Comparison of ENCODE assay signal across 21 cellular contexts in genomic region chr2:96131152-96131817, GRCh38. TPM values are rescaled to one million over a fixed set of nuclear protein-coding genes. Genes with fewer than 3 reads are reported as not detected.
DNase-seq lines count a peak whose midpoint lies in the region; ATAC-seq lines count a peak whose summit lies in the region.
"Had no signal": no experiment of that assay in that cellular context is flagged by ENCODE, and none has a peak within 500 bp of the region (broad histone marks: within the 10 kb centered on the region; RNA-seq: fewer than 3 reads in every experiment).

No MANE protein-coding gene starts in this region.

- H3K4me3 Mint-ChIP-seq in T-helper 2 cell treated with Interferon-gamma antibody and Interleukin-4, amounts not matched to agents 5 μg/mL and 100 μg/mL, for 36 hours = no peak overlapping the region
- peak overlapping the region; percentile 58 for H3K4me3 Mint-ChIP-seq in activated naive CD8-positive, alpha-beta T cell treated with anti-CD3 and anti-CD28 coated beads for 36 hours
- peak overlapping the region; percentile 24 for H3K4me3 Mint-ChIP-seq in stimulated activated naive CD8-positive, alpha-beta T cell treated with anti-CD3 and anti-CD28 coated beads, Interleukin-15, Interleukin-2, amounts not matched to agents 100 ng/mL and 50 ng/mL, for 24 hours
- H3K4me3 Mint-ChIP-seq: brain had no signal

- no peak for ATAC-seq in right cardiac atrium
- ATAC-seq in left ventricle myocardium superior = no peak
- ATAC-seq in HG03432 (IDR thresholded peaks at IDR 0.05; ENCODE audit: unreplicated experiment) = no peak
- ATAC-seq: right lobe of liver had no signal

- no peaks in the 10 kb centered on the region for H3K9me3 ChIP-seq in right cardiac atrium (ENCODE audit: control insufficient read depth, low read length)
- H3K9me3 ChIP-seq: esophagus squamous epithelium, right lobe of liver, testis had no signal

- no peaks in the 10 kb centered on the region for H3K27me3 Mint-ChIP-seq in T-helper 2 cell treated with Interferon-gamma antibody and Interleukin-4, amounts not matched to agents 5 μg/mL and 100 μg/mL, for 36 hours (ENCODE audit: low read depth)
- no peaks in the 10 kb centered on the region for H3K27me3 Mint-ChIP-seq in activated naive CD8-positive, alpha-beta T cell treated with anti-CD3 and anti-CD28 coated beads for 36 hours
- no peaks in the 10 kb centered on the region for H3K27me3 Mint-ChIP-seq in stimulated activated naive CD8-positive, alpha-beta T cell treated with anti-CD3 and anti-CD28 coated beads, Interleukin-15, Interleukin-2, amounts not matched to agents 100 ng/mL and 50 ng/mL, for 24 hours

- peaks cover 16% of the 10 kb centered on the region for H3K4me1 Mint-ChIP-seq in T-helper 2 cell treated with Interferon-gamma antibody and Interleukin-4, amounts not matched to agents 5 μg/mL and 100 μg/mL, for 36 hours (ENCODE audit: low read depth)
- peaks cover 25% of the 10 kb centered on the region for H3K4me1 Mint-ChIP-seq in activated naive CD8-positive, alpha-beta T cell treated with anti-CD3 and anti-CD28 coated beads for 36 hours
- peaks cover 18% of the 10 kb centered on the region for H3K4me1 Mint-ChIP-seq in stimulated activated naive CD8-positive, alpha-beta T cell treated with anti-CD3 and anti-CD28 coated beads, Interleukin-15, Interleukin-2, amounts not matched to agents 100 ng/mL and 50 ng/mL, for 24 hours (ENCODE audit: low read depth)
- H3K4me1 Mint-ChIP-seq: brain had no signal

- intact Hi-C loops in right cardiac atrium (cut with DNase I) (loop anchor here in 1 of 4 donors (10.0 kb wide), 1 partner anchor 374 kb away; the partner anchor contains the start of gene NEURL3), left ventricle myocardium superior (cut with micrococcal nuclease) (no loop called here)

- H3K4me1 ChIP-seq in right cardiac atrium (ENCODE audit: control insufficient read depth, insufficient read depth, low read length) = no peaks in the 10 kb centered on the region
- H3K4me1 ChIP-seq: esophagus squamous epithelium, right lobe of liver, testis had no signal

- no peaks in the 10 kb centered on the region for H3K9me3 Mint-ChIP-seq in T-helper 2 cell treated with Interferon-gamma antibody and Interleukin-4, amounts not matched to agents 5 μg/mL and 100 μg/mL, for 36 hours
- H3K9me3 Mint-ChIP-seq in activated naive CD8-positive, alpha-beta T cell treated with anti-CD3 and anti-CD28 coated beads for 36 hours = no peaks in the 10 kb centered on the region
- H3K9me3 Mint-ChIP-seq in stimulated activated naive CD8-positive, alpha-beta T cell treated with anti-CD3 and anti-CD28 coated beads, Interleukin-15, Interleukin-2, amounts not matched to agents 100 ng/mL and 50 ng/mL, for 24 hours = no peaks in the 10 kb centered on the region
- H3K9me3 Mint-ChIP-seq: brain had no signal

- H3K4me3 ChIP-seq in right cardiac atrium (ENCODE audit: low read length) = no peak overlapping the region
- H3K4me3 ChIP-seq: esophagus squamous epithelium, right lobe of liver, testis had no signal

- no peaks in the 10 kb centered on the region for H3K27me3 ChIP-seq in right cardiac atrium (ENCODE audit: control insufficient read depth, insufficient read depth)
- H3K27me3 ChIP-seq: right lobe of liver, testis had no signal

- no peak overlapping the region for H3K27ac ChIP-seq in right cardiac atrium (ENCODE audit: low read length)
- H3K27ac ChIP-seq: esophagus squamous epithelium, right lobe of liver, testis had no signal

- peak overlapping the region; percentile 69 for H3K27ac Mint-ChIP-seq in T-helper 2 cell treated with Interferon-gamma antibody and Interleukin-4, amounts not matched to agents 5 μg/mL and 100 μg/mL, for 36 hours
- peak overlapping the region; percentile 89 for H3K27ac Mint-ChIP-seq in activated naive CD8-positive, alpha-beta T cell treated with anti-CD3 and anti-CD28 coated beads for 36 hours
- peak overlapping the region; percentile 72 for H3K27ac Mint-ChIP-seq in stimulated activated naive CD8-positive, alpha-beta T cell treated with anti-CD3 and anti-CD28 coated beads, Interleukin-15, Interleukin-2, amounts not matched to agents 100 ng/mL and 50 ng/mL, for 24 hours
- H3K27ac Mint-ChIP-seq: brain had no signal

- 82% methylated on average over 10 of the region's 10 CpGs for WGBS in right cardiac atrium

- H3K36me3 Mint-ChIP-seq in T-helper 2 cell treated with Interferon-gamma antibody and Interleukin-4, amounts not matched to agents 5 μg/mL and 100 μg/mL, for 36 hours (ENCODE audit: low read depth) = no peaks in the 10 kb centered on the region
- H3K36me3 Mint-ChIP-seq in activated naive CD8-positive, alpha-beta T cell treated with anti-CD3 and anti-CD28 coated beads for 36 hours = peaks cover 35% of the 10 kb centered on the region
- peaks cover 10% of the 10 kb centered on the region for H3K36me3 Mint-ChIP-seq in stimulated activated naive CD8-positive, alpha-beta T cell treated with anti-CD3 and anti-CD28 coated beads, Interleukin-15, Interleukin-2, amounts not matched to agents 100 ng/mL and 50 ng/mL, for 24 hours (ENCODE audit: low read depth)
- H3K36me3 Mint-ChIP-seq: brain had no signal

- DNase-seq in right cardiac atrium (peak in 2 of 3 donors; percentile 1 to 14), left ventricle myocardium superior (no peak), OCI-M2 (lab: John Stamatoyannopoulos, UW; ENCODE audit: unreplicated experiment) (no peak), NCI-H1417 treated with DMSO at 0.1 percent for 48 hours (lab: John Stamatoyannopoulos, UW) (no peak)
- peak; percentile 37 for DNase-seq in T-helper 2 cell treated with Interferon-gamma antibody and Interleukin-4, amounts not matched to agents 5 μg/mL and 100 μg/mL, for 36 hours (ENCODE audit: low spot score)
- DNase-seq in activated naive CD8-positive, alpha-beta T cell treated with anti-CD3 and anti-CD28 coated beads for 36 hours = peak; percentile 29
- DNase-seq: activated CD4-positive, CD25-positive, alpha-beta regulatory T cell treated with anti-CD3 and anti-CD28 coated beads, Interleukin-2, amount 50 U/mL, for 72 hours; EL; esophagus squamous epithelium; NCI-H187 treated with DMSO at 0.1 percent for 48 hours; NCI-H446 treated with DMSO at 0.1 percent for 48 hours; right lobe of liver; SHP77 treated with DMSO at 0.1 percent for 48 hours; testis had no signal

RNA-seq across cellular contexts. Expression of gene ASTL, which starts 7.0 kb away (rescaled TPM):
- not detected for total RNA-seq in right cardiac atrium
- not detected for polyA plus RNA-seq in right cardiac atrium
- total RNA-seq in left ventricle myocardium superior = not detected
- total RNA-seq in activated naive CD8-positive, alpha-beta T cell treated with anti-CD3 and anti-CD28 coated beads for 36 hours = 10 to 100 TPM; 22.1 to 23.3 TPM
- total RNA-seq: dermis microvascular lymphatic vessel endothelial cell, glomerular endothelial cell, liver, mucosa of gallbladder, right lobe of liver had no signal
- polyA plus RNA-seq: liver had no signal

RNA-seq across cellular contexts. Expression of gene DUSP2, which starts 14.0 kb away (rescaled TPM):
- total RNA-seq in right cardiac atrium (1 to 10 TPM; 1.2 to 2.6 (median 1.4) TPM), left ventricle myocardium superior (1.9 TPM)
- polyA plus RNA-seq in right cardiac atrium = 2.2 TPM
- total RNA-seq in activated naive CD8-positive, alpha-beta T cell treated with anti-CD3 and anti-CD28 coated beads for 36 hours = 100 to 1,000 TPM; 274 to 279 TPM

RNA-seq across cellular contexts. Expression of gene ADRA2B, which starts 14.9 kb away (rescaled TPM):
- under 1 TPM; 0.11 to 0.91 (median 0.66) TPM for total RNA-seq in right cardiac atrium
- polyA plus RNA-seq in right cardiac atrium = 2.2 TPM
- 5.0 TPM for total RNA-seq in left ventricle myocardium superior
- under 1 TPM; 0.29 to 0.30 TPM for total RNA-seq in activated naive CD8-positive, alpha-beta T cell treated with anti-CD3 and anti-CD28 coated beads for 36 hours
- total RNA-seq: glomerular endothelial cell had no signal

Comparison
In these comparisons a context has a peak if more than half of its experiments do, and no peak if none do; other contexts are left out.
1. DNase-seq: peak in right cardiac atrium (2 of 3), T-helper 2 cell treated with Interferon-gamma antibody and Interleukin-4, amounts not matched to agents 5 μg/mL and 100 μg/mL, for 36 hours (single experiment) and activated naive CD8-positive, alpha-beta T cell treated with anti-CD3 and anti-CD28 coated beads for 36 hours (single experiment); none in left ventricle myocardium superior (single experiment), OCI-M2 (single experiment) and NCI-H1417 treated with DMSO at 0.1 percent for 48 hours (single experiment).
2. RNA of gene ASTL, which starts 7.0 kb away (total RNA-seq): 22.1 to 23.3 TPM in activated naive CD8-positive, alpha-beta T cell treated with anti-CD3 and anti-CD28 coated beads for 36 hours; not detected in right cardiac atrium and not detected in left ventricle myocardium superior (single experiment); every median in the first group is over 10 times any median in the second.
3. RNA of gene DUSP2, which starts 14.0 kb away (total RNA-seq): 274 to 279 TPM in activated naive CD8-positive, alpha-beta T cell treated with anti-CD3 and anti-CD28 coated beads for 36 hours; 1.9 TPM in left ventricle myocardium superior (single experiment) and 1.2 to 2.6 TPM in right cardiac atrium; every median in the first group is over 10 times any median in the second.
4. Peak in every context shown above with its lines, with median percentiles within 50 percentile points of each other: H3K27ac Mint-ChIP-seq.